ENCODE assay signal across 27 cellular contexts in the genomic region with DNA sequence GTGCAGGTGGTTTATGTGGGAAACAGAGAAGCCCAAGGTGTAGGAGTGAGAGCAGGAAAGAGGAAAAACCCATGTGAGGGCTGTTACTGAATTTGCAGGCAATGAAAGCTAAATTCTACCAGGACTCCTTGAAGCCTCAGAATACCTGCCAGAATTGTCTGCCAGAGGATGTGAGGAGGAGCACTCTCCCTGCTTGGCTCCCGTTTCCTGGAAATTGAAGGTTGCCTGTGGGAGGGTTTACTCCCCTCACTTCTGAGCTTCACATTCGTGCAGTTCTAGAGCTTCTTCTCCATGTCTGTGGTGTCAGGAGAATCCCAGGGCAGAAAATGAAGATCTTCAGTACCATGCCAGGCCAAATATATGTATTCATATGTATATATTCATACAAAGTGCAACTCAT.
"Had no signal": no experiment of that assay in that cellular context is flagged by ENCODE, and none has a peak within 500 bp of the region (broad histone marks: within the 10 kb centered on the region; RNA-seq: fewer than 3 reads in every experiment).

No MANE protein-coding gene starts in this region.

- DNase-seq: activated CD4-positive, alpha-beta memory T cell treated with anti-CD3 and anti-CD28 coated beads, Interleukin-2, amount 10 ng/mL, durations not matched to agents 7 days and 5 days; activated CD4-positive, alpha-beta T cell treated with anti-CD3 and anti-CD28 coated beads for 1 hour; activated CD4-positive, alpha-beta T cell treated with anti-CD3 and anti-CD28 coated beads for 4 hours; activated CD4-positive, alpha-beta T cell treated with anti-CD3 and anti-CD28 coated beads, Interleukin-2, amount 10 ng/mL, durations not matched to agents 7 days and 5 days; activated CD4-positive, alpha-beta T cell treated with anti-CD3 and anti-CD28 coated beads, Interleukin-2, amount 50 U/mL, for 4 hours; activated CD8-positive, alpha-beta memory T cell treated with anti-CD3 and anti-CD28 coated beads, Interleukin-2, amount 50 U/mL, for 48 hours; activated gamma-delta T cell; activated naive CD4-positive, alpha-beta T cell; activated naive CD4-positive, alpha-beta T cell treated with anti-CD3 and anti-CD28 coated beads, Interleukin-2, amount 10 ng/mL, durations not matched to agents 7 days and 5 days; activated naive CD8-positive, alpha-beta T cell treated with anti-CD3 and anti-CD28 coated beads, Interleukin-2, amount 10 ng/mL, durations not matched to agents 7 days and 5 days; activated T-cell treated with anti-CD3 and anti-CD28 coated beads for 4 hours; activated T-cell treated with anti-CD3 and anti-CD28 coated beads, Interleukin-2, amount 50 U/mL, for 24 hours; activated T-cell treated with anti-CD3 and anti-CD28 coated beads, Interleukin-2, amount 50 U/mL, for 72 hours; dorsolateral prefrontal cortex; effector memory CD4-positive, alpha-beta T cell; endodermal cell; foreskin fibroblast; T-helper 1 cell; T-helper 17 cell; T1000; WERI-Rb-1 had no signal

- H3K4me1 Mint-ChIP-seq: activated CD4-positive, alpha-beta memory T cell treated with anti-CD3 and anti-CD28 coated beads, Interleukin-2, amount 10 ng/mL, durations not matched to agents 7 days and 5 days; activated CD4-positive, alpha-beta T cell treated with anti-CD3 and anti-CD28 coated beads, Interleukin-2, amount 10 ng/mL, durations not matched to agents 7 days and 5 days; activated naive CD4-positive, alpha-beta T cell treated with anti-CD3 and anti-CD28 coated beads, Interleukin-2, amount 10 ng/mL, durations not matched to agents 7 days and 5 days; activated naive CD8-positive, alpha-beta T cell treated with anti-CD3 and anti-CD28 coated beads, Interleukin-2, amount 10 ng/mL, durations not matched to agents 7 days and 5 days; central memory CD8-positive, alpha-beta T cell; T-helper 17 cell had no signal

- H3K36me3 Mint-ChIP-seq: activated naive CD4-positive, alpha-beta T cell treated with anti-CD3 and anti-CD28 coated beads, Interleukin-2, amount 10 ng/mL, durations not matched to agents 7 days and 5 days; activated naive CD4-positive, alpha-beta T cell treated with anti-CD3 and anti-CD28 coated beads, Interleukin-2, amount 50 U/mL, for 72 hours; activated naive CD8-positive, alpha-beta T cell treated with anti-CD3 and anti-CD28 coated beads, Interleukin-2, amount 10 ng/mL, durations not matched to agents 7 days and 5 days; brain had no signal

- H3K27ac Mint-ChIP-seq: activated CD4-positive, alpha-beta memory T cell treated with anti-CD3 and anti-CD28 coated beads, Interleukin-2, amount 10 ng/mL, durations not matched to agents 7 days and 5 days; activated CD4-positive, alpha-beta T cell treated with anti-CD3 and anti-CD28 coated beads, Interleukin-2, amount 10 ng/mL, durations not matched to agents 7 days and 5 days; activated naive CD4-positive, alpha-beta T cell treated with anti-CD3 and anti-CD28 coated beads, Interleukin-2, amount 10 ng/mL, durations not matched to agents 7 days and 5 days; activated naive CD4-positive, alpha-beta T cell treated with anti-CD3 and anti-CD28 coated beads, Interleukin-2, amount 50 U/mL, for 72 hours; activated naive CD8-positive, alpha-beta T cell treated with anti-CD3 and anti-CD28 coated beads, Interleukin-2, amount 10 ng/mL, durations not matched to agents 7 days and 5 days; activated T-cell treated with anti-CD3 and anti-CD28 coated beads, Interleukin-2, amount 50 U/mL, for 24 hours; activated T-cell treated with anti-CD3 and anti-CD28 coated beads, Interleukin-2, amount 50 U/mL, for 72 hours; brain; dendritic cell treated with granulocyte-macrophage colony-stimulating factor and Interleukin-4, amounts not matched to agents 40 ng/mL and 50 ng/mL, for 4 days; endodermal cell; T-helper 17 cell; T-helper 2 cell treated with Interferon-gamma antibody and Interleukin-4, amounts not matched to agents 5 μg/mL and 100 μg/mL, for 36 hours had no signal

- ATAC-seq: activated naive CD4-positive, alpha-beta T cell treated with anti-CD3 and anti-CD28 coated beads, Interleukin-2, amount 50 U/mL, for 72 hours; activated T-cell treated with anti-CD3 and anti-CD28 coated beads, Interleukin-2, amount 50 U/mL, for 72 hours; esophagus mucosa; T-helper 17 cell had no signal

- H3K4me3 Mint-ChIP-seq: activated CD4-positive, alpha-beta memory T cell treated with anti-CD3 and anti-CD28 coated beads, Interleukin-2, amount 10 ng/mL, durations not matched to agents 7 days and 5 days; activated CD4-positive, alpha-beta T cell treated with anti-CD3 and anti-CD28 coated beads, Interleukin-2, amount 10 ng/mL, durations not matched to agents 7 days and 5 days; activated naive CD4-positive, alpha-beta T cell treated with anti-CD3 and anti-CD28 coated beads, Interleukin-2, amount 10 ng/mL, durations not matched to agents 7 days and 5 days; activated naive CD8-positive, alpha-beta T cell treated with anti-CD3 and anti-CD28 coated beads, Interleukin-2, amount 10 ng/mL, durations not matched to agents 7 days and 5 days; activated T-cell treated with anti-CD3 and anti-CD28 coated beads, Interleukin-2, amount 50 U/mL, for 24 hours; activated T-cell treated with anti-CD3 and anti-CD28 coated beads, Interleukin-2, amount 50 U/mL, for 72 hours; brain; central memory CD8-positive, alpha-beta T cell; dendritic cell treated with granulocyte-macrophage colony-stimulating factor and Interleukin-4, amounts not matched to agents 40 ng/mL and 50 ng/mL, for 4 days; endodermal cell; T-helper 17 cell; T-helper 2 cell treated with Interferon-gamma antibody and Interleukin-4, amounts not matched to agents 5 μg/mL and 100 μg/mL, for 36 hours had no signal

- H3K27me3 Mint-ChIP-seq: activated CD4-positive, alpha-beta memory T cell treated with anti-CD3 and anti-CD28 coated beads, Interleukin-2, amount 10 ng/mL, durations not matched to agents 7 days and 5 days; activated CD4-positive, alpha-beta T cell treated with anti-CD3 and anti-CD28 coated beads, Interleukin-2, amount 10 ng/mL, durations not matched to agents 7 days and 5 days; activated naive CD4-positive, alpha-beta T cell treated with anti-CD3 and anti-CD28 coated beads, Interleukin-2, amount 10 ng/mL, durations not matched to agents 7 days and 5 days; activated naive CD8-positive, alpha-beta T cell treated with anti-CD3 and anti-CD28 coated beads, Interleukin-2, amount 10 ng/mL, durations not matched to agents 7 days and 5 days; activated T-cell treated with anti-CD3 and anti-CD28 coated beads, Interleukin-2, amount 50 U/mL, for 24 hours; brain; central memory CD8-positive, alpha-beta T cell; dendritic cell treated with granulocyte-macrophage colony-stimulating factor and Interleukin-4, amounts not matched to agents 40 ng/mL and 50 ng/mL, for 4 days; T-helper 17 cell had no signal

- H3K9me3 Mint-ChIP-seq: activated naive CD8-positive, alpha-beta T cell treated with anti-CD3 and anti-CD28 coated beads, Interleukin-2, amount 10 ng/mL, durations not matched to agents 7 days and 5 days; brain; dendritic cell treated with granulocyte-macrophage colony-stimulating factor and Interleukin-4, amounts not matched to agents 40 ng/mL and 50 ng/mL, for 4 days; endodermal cell had no signal
